38 cellular contexts compared by ENCODE assay signal in the genomic region with DNA sequence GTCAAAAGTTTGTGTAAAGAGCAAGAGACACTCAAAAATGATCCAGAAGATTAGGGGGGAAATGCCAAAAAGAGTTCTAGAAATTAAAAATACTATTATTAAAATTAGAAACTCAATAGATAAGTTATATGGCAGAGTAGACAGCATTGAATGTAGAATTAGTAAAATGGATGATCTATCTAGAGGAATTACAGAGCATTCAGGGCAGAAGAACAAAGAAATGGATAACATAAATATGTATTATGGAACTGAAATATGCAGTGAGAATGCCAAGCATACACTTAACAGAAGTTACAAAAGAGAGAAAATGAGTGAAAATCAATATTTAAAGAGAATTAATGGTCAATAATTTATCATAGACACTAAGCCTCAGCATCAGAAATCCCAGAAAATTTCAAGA. TPM values are rescaled to one million over a fixed set of nuclear protein-coding genes. Genes with fewer than 3 reads are reported as not detected.
"Had no signal": no experiment of that assay in that cellular context is flagged by ENCODE, and none has a peak within 500 bp of the region (broad histone marks: within the 10 kb centered on the region; RNA-seq: fewer than 3 reads in every experiment).

No MANE protein-coding gene starts in this region.

- DNase-seq: Karpas-422, Kasumi-1, MG63, MM.1S, MV-4-11, NCI-H1048, NCI-H1092, NCI-H1092 treated with DMSO at 0.1 percent for 48 hours, NCI-H1105, NCI-H1105 treated with DMSO at 0.1 percent for 48 hours, NCI-H1417, NCI-H1417 treated with DMSO at 0.1 percent for 48 hours, NCI-H1436, NCI-H1436 treated with DMSO at 0.1 percent for 48 hours, NCI-H146, NCI-H1694, NCI-H1694 treated with DMSO at 0.1 percent for 48 hours, NCI-H187, NCI-H187 treated with DMSO at 0.1 percent for 48 hours, NCI-H1930, NCI-H2029, NCI-H2029 treated with DMSO at 0.1 percent for 48 hours, NCI-H2081, NCI-H2081 treated with DMSO at 0.1 percent for 48 hours, NCI-H2107, NCI-H2171, NCI-H2171 treated with DMSO at 0.1 percent for 48 hours, NCI-H2227 treated with DMSO at 0.1 percent for 48 hours, NCI-H226, NCI-H345, NCI-H446, NCI-H446 treated with DMSO at 0.1 percent for 48 hours, NCI-H510A, NCI-H510A treated with DMSO at 0.1 percent for 48 hours had no signal

- H3K36me3 ChIP-seq: MG63 had no signal

- H3K4me3 ChIP-seq: MG63 had no signal

RNA-seq across cellular contexts. Expression of a gene that starts 33.2 kb away (rescaled TPM):
- total RNA-seq: LHCN-M2, M059J, MCF 10A, NCI-H460 had no signal

RNA-seq across cellular contexts. Expression of a gene that starts 53.9 kb away (rescaled TPM):
- total RNA-seq: LHCN-M2, M059J, MCF 10A, NCI-H460 had no signal

RNA-seq across cellular contexts. Expression of a gene that starts 56.3 kb away (rescaled TPM):
- total RNA-seq: LHCN-M2, M059J, MCF 10A, NCI-H460 had no signal
